In the genomic region with DNA sequence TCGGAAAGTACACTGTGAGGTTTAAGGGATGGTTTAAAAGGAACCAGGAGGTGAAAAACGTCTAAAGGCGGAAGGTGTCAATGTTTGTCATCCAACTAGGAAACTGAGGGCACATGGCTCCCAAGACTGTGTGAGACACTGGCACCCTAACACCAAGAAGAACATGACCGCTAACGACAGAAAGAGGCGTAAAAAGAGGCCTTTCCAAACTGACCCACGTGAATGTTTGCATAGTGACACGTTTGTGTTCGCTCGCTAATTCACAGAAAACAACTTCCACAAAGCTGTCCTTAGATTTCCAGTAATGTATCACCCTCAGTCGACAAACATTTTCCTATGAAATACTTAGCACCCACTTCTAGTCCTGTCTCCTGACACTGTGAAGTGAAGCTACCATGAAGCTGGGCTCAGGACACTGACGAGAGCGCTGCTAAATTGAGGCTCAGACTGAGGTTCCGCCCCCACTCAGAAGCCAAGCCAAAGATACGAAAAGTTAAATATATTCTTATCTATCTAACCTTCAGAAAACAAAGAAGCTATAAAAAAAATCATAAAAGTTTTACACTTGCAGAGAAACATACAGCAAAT, we compare ENCODE assay signal across 22 cellular contexts.
"Had no signal": no experiment of that assay in that cellular context is flagged by ENCODE, and none has a peak within 500 bp of the region (broad histone marks: within the 10 kb centered on the region; RNA-seq: fewer than 3 reads in every experiment).

No MANE protein-coding gene starts in this region.

- H3K27me3 Mint-ChIP-seq: activated naive CD4-positive, alpha-beta T cell treated with anti-CD3 and anti-CD28 coated beads, Interleukin-2, amount 50 U/mL, for 24 hours; activated naive CD8-positive, alpha-beta T cell treated with anti-CD3 and anti-CD28 coated beads, Interleukin-2, amount 50 U/mL, for 24 hours; activated T-cell treated with anti-CD3 and anti-CD28 coated beads, Interleukin-2, amount 50 U/mL, for 24 hours had no signal

- H3K36me3 Mint-ChIP-seq: natural killer cell had no signal

- H3K36me3 ChIP-seq: heart right ventricle, lower lobe of right lung had no signal

- H3K27ac Mint-ChIP-seq: activated CD4-positive, alpha-beta memory T cell treated with anti-CD3 and anti-CD28 coated beads, Interleukin-2, amount 10 ng/mL, durations not matched to agents 7 days and 5 days; activated CD4-positive, alpha-beta T cell treated with anti-CD3 and anti-CD28 coated beads, Interleukin-2, amount 10 ng/mL, durations not matched to agents 24 days and 14 days; activated naive CD4-positive, alpha-beta T cell treated with anti-CD3 and anti-CD28 coated beads, Interleukin-2, amount 50 U/mL, for 24 hours; activated naive CD8-positive, alpha-beta T cell treated with anti-CD3 and anti-CD28 coated beads, Interleukin-2, amount 50 U/mL, for 24 hours; activated T-cell treated with anti-CD3 and anti-CD28 coated beads, Interleukin-2, amount 50 U/mL, for 24 hours; natural killer cell had no signal

- DNase-seq: activated CD4-positive, alpha-beta memory T cell treated with anti-CD3 and anti-CD28 coated beads, Interleukin-2, amount 10 ng/mL, durations not matched to agents 7 days and 5 days; activated CD4-positive, alpha-beta T cell treated with anti-CD3 and anti-CD28 coated beads, Interleukin-2, amount 10 ng/mL, durations not matched to agents 24 days and 14 days; activated CD4-positive, CD25-positive, alpha-beta regulatory T cell treated with anti-CD3 and anti-CD28 coated beads, Interleukin-2, amount 50 U/mL, for 72 hours; activated CD8-positive, alpha-beta memory T cell treated with anti-CD3 and anti-CD28 coated beads, Interleukin-2, amount 50 U/mL, for 48 hours; activated naive CD8-positive, alpha-beta T cell treated with anti-CD3 and anti-CD28 coated beads, Interleukin-2, amount 50 U/mL, for 24 hours; activated T-cell treated with anti-CD3 and anti-CD28 coated beads, Interleukin-2, amount 50 U/mL, for 24 hours; amygdala; central memory CD4-positive, alpha-beta T cell; esophagus squamous epithelium; foreskin melanocyte; heart right ventricle; kidney glomerular epithelial cell; lower lobe of right lung; mesenchymal stem cell; natural killer cell; retina; stimulated activated naive CD4-positive, alpha-beta T cell treated with Interleukin-2 at 50 U/mL for 16 hours; T-helper 2 cell had no signal

- H3K27me3 ChIP-seq: esophagus squamous epithelium, heart right ventricle, tibial nerve had no signal

- H3K9me3 Mint-ChIP-seq: activated CD4-positive, alpha-beta memory T cell treated with anti-CD3 and anti-CD28 coated beads, Interleukin-2, amount 10 ng/mL, durations not matched to agents 7 days and 5 days; activated CD4-positive, alpha-beta T cell treated with anti-CD3 and anti-CD28 coated beads, Interleukin-2, amount 10 ng/mL, durations not matched to agents 24 days and 14 days; activated naive CD4-positive, alpha-beta T cell treated with anti-CD3 and anti-CD28 coated beads, Interleukin-2, amount 50 U/mL, for 24 hours; activated T-cell treated with anti-CD3 and anti-CD28 coated beads, Interleukin-2, amount 50 U/mL, for 24 hours; natural killer cell had no signal

- ATAC-seq: activated naive CD8-positive, alpha-beta T cell treated with anti-CD3 and anti-CD28 coated beads, Interleukin-2, amount 50 U/mL, for 24 hours; left lobe of liver; lower lobe of right lung; natural killer cell had no signal

- H3K4me3 ChIP-seq: esophagus squamous epithelium, heart right ventricle, lower lobe of right lung, tibial nerve had no signal

- H3K4me3 Mint-ChIP-seq: activated CD4-positive, alpha-beta memory T cell treated with anti-CD3 and anti-CD28 coated beads, Interleukin-2, amount 10 ng/mL, durations not matched to agents 7 days and 5 days; activated CD4-positive, alpha-beta T cell treated with anti-CD3 and anti-CD28 coated beads, Interleukin-2, amount 10 ng/mL, durations not matched to agents 24 days and 14 days; activated naive CD4-positive, alpha-beta T cell treated with anti-CD3 and anti-CD28 coated beads, Interleukin-2, amount 50 U/mL, for 24 hours; activated naive CD8-positive, alpha-beta T cell treated with anti-CD3 and anti-CD28 coated beads, Interleukin-2, amount 50 U/mL, for 24 hours; activated T-cell treated with anti-CD3 and anti-CD28 coated beads, Interleukin-2, amount 50 U/mL, for 24 hours; natural killer cell had no signal

- H3K9me3 ChIP-seq: esophagus squamous epithelium, heart right ventricle, lower lobe of right lung, tibial nerve had no signal

- H3K27ac ChIP-seq: epithelial cell of prostate, esophagus squamous epithelium, heart right ventricle, lower lobe of right lung, tibial nerve had no signal
